1 cellular context compared by ENCODE assay signal in the genomic region with DNA sequence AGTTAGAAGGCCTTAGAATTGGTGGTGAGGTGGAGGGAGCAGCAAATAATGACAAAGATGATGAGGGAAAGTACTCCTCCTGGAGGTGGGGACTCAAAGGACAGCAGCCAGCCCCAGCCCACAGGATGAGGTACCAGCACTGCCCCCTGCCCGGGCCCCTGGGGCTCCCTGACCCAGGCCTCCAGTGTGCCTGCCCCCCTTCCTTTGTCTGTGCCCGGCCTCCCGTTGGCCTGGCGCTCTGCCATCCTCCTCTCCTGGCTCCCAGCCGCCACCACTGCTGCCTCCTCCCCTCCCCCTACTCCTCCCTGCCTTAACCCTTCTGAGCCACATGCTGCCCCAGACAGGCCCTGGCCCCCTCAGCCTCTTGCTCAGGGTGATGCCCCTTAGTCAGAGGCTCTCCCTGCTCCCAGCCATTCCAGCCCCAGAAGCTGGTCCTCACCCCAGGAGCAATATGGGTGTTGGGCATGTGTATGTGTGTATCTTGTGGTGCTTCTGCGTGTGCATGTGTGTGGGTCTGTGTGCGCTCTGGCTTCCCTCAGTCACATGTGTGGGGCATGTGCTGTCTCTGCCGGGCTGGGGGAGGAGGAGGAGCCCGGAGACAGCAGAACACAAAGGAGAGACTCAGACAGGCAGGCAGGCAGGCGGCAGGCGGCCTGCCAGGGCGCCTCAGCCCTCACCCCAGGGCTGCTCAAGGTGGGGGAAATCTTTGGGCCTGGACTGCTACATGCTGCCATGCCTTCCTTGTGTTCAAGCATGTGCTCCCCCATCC.
A peak's percentile ranks its signal among the peaks of the same experiment; 100 is the strongest.
TF ChIP-seq lines count a peak whose summit lies in the region.

No MANE protein-coding gene starts in this region.

TF ChIP-seq in HepG2, 621 proteins besides CTCF, POLR2A, EP300 and RAD21 (continued from another document and continues in another):
- TF ChIP-seq, protein P1, sequence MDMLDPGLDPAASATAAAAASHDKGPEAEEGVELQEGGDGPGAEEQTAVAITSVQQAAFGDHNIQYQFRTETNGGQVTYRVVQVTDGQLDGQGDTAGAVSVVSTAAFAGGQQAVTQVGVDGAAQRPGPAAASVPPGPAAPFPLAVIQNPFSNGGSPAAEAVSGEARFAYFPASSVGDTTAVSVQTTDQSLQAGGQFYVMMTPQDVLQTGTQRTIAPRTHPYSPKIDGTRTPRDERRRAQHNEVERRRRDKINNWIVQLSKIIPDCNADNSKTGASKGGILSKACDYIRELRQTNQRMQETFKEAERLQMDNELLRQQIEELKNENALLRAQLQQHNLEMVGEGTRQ (IDR thresholded peaks at IDR 0.05; ENCODE audit: low read depth, low read length) = no peak
- TF ChIP-seq, protein P1 (CRISPR knock-in tag; IDR thresholded peaks at IDR 0.05; ENCODE audit: borderline replicate concordance) = no peak
- TF ChIP-seq, protein P2, sequence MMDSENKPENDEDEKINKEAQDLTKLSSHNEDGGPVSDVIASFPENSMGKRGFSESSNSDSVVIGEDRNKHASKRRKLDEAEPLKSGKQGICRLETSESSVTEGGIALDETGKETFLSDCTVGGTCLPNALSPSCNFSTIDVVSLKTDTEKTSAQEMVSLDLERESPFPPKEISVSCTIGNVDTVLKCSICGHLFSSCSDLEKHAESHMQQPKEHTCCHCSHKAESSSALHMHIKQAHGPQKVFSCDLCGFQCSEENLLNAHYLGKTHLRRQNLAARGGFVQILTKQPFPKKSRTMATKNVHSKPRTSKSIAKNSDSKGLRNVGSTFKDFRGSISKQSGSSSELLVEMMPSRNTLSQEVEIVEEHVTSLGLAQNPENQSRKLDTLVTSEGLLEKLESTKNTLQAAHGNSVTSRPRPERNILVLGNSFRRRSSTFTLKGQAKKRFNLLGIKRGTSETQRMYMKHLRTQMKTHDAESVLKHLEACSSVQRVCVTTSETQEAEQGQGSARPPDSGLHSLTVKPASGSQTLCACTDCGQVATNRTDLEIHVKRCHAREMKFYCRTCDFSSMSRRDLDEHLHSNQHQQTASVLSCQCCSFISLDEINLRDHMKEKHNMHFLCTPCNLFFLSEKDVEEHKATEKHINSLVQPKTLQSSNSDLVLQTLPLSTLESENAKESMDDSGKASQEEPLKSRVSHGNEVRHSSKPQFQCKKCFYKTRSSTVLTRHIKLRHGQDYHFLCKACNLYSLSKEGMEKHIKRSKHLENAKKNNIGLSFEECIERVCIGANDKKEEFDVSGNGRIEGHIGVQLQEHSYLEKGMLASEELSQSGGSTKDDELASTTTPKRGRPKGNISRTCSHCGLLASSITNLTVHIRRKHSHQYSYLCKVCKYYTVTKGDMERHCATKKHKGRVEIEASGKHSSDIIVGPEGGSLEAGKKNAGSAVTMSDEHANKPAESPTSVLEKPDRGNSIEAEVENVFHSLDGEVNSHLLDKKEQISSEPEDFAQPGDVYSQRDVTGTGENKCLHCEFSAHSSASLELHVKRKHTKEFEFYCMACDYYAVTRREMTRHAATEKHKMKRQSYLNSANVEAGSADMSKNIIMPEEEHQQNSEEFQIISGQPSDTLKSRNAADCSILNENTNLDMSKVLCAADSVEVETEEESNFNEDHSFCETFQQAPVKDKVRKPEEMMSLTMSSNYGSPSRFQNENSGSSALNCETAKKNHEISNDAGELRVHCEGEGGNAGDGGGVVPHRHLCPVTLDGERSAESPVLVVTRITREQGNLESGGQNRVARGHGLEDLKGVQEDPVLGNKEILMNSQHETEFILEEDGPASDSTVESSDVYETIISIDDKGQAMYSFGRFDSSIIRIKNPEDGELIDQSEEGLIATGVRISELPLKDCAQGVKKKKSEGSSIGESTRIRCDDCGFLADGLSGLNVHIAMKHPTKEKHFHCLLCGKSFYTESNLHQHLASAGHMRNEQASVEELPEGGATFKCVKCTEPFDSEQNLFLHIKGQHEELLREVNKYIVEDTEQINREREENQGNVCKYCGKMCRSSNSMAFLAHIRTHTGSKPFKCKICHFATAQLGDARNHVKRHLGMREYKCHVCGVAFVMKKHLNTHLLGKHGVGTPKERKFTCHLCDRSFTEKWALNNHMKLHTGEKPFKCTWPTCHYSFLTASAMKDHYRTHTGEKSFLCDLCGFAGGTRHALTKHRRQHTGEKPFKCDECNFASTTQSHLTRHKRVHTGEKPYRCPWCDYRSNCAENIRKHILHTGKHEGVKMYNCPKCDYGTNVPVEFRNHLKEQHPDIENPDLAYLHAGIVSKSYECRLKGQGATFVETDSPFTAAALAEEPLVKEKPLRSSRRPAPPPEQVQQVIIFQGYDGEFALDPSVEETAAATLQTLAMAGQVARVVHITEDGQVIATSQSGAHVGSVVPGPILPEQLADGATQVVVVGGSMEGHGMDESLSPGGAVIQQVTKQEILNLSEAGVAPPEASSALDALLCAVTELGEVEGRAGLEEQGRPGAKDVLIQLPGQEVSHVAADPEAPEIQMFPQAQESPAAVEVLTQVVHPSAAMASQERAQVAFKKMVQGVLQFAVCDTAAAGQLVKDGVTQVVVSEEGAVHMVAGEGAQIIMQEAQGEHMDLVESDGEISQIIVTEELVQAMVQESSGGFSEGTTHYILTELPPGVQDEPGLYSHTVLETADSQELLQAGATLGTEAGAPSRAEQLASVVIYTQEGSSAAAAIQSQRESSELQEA (CRISPR knock-in tag; IDR thresholded peaks at IDR 0.05; ENCODE audit: not compliant biosample characterization) = no peak
- TF ChIP-seq, protein P3, sequence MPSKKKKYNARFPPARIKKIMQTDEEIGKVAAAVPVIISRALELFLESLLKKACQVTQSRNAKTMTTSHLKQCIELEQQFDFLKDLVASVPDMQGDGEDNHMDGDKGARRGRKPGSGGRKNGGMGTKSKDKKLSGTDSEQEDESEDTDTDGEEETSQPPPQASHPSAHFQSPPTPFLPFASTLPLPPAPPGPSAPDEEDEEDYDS (CRISPR knock-in tag; IDR thresholded peaks at IDR 0.05) = no peak
- no peak for TF ChIP-seq ZNF616 (CRISPR knock-in tag; IDR thresholded peaks at IDR 0.05; ENCODE audit: low read depth)
- no peak for TF ChIP-seq ZNF761 (CRISPR knock-in tag; conservative IDR thresholded peaks at IDR 0.05)
- no peak for TF ChIP-seq SCMH1 (CRISPR knock-in tag; IDR thresholded peaks at IDR 0.05; ENCODE audit: borderline replicate concordance)
- peak; percentile 5; the same call in 1 of the 2 replicates for TF ChIP-seq YEATS4 (CRISPR knock-in tag; IDR thresholded peaks at IDR 0.05; ENCODE audit: borderline replicate concordance)
- no peak for TF ChIP-seq SMARCE1 (IDR thresholded peaks at IDR 0.05; ENCODE audit: borderline replicate concordance)
- no peak for TF ChIP-seq SIX4 (CRISPR knock-in tag; IDR thresholded peaks at IDR 0.05)
- TF ChIP-seq IKZF1 (IDR thresholded peaks at IDR 0.05) = no peak
- TF ChIP-seq, protein P4, sequence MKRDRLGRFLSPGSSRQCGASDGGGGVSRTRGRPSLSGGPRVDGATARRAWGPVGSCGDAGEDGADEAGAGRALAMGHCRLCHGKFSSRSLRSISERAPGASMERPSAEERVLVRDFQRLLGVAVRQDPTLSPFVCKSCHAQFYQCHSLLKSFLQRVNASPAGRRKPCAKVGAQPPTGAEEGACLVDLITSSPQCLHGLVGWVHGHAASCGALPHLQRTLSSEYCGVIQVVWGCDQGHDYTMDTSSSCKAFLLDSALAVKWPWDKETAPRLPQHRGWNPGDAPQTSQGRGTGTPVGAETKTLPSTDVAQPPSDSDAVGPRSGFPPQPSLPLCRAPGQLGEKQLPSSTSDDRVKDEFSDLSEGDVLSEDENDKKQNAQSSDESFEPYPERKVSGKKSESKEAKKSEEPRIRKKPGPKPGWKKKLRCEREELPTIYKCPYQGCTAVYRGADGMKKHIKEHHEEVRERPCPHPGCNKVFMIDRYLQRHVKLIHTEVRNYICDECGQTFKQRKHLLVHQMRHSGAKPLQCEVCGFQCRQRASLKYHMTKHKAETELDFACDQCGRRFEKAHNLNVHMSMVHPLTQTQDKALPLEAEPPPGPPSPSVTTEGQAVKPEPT (CRISPR knock-in tag; IDR thresholded peaks at IDR 0.05; ENCODE audit: low read depth) = no peak
- TF ChIP-seq, protein P5, sequence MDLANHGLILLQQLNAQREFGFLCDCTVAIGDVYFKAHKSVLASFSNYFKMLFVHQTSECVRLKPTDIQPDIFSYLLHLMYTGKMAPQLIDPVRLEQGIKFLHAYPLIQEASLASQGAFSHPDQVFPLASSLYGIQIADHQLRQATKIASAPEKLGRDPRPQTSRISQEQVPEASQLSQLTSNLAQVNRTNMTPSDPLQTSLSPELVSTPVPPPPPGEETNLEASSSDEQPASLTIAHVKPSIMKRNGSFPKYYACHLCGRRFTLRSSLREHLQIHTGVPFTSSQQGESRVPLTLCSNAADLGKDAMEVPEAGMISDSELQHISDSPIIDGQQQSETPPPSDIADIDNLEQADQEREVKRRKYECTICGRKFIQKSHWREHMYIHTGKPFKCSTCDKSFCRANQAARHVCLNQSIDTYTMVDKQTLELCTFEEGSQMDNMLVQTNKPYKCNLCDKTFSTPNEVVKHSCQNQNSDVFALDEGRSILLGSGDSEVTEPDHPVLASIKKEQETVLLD (CRISPR knock-in tag; IDR thresholded peaks at IDR 0.05; ENCODE audit: low read depth) = no peak
- no peak for TF ChIP-seq CHCHD3 (CRISPR knock-in tag; IDR thresholded peaks at IDR 0.05)
- TF ChIP-seq ZNF3 (CRISPR knock-in tag; IDR thresholded peaks at IDR 0.05) = no peak
- TF ChIP-seq ZSCAN29 (CRISPR knock-in tag; conservative IDR thresholded peaks at IDR 0.05) = no peak
- no peak for TF ChIP-seq ZNF775 (CRISPR knock-in tag; IDR thresholded peaks at IDR 0.05; ENCODE audit: borderline replicate concordance)
- no peak for TF ChIP-seq ZNF484 (CRISPR knock-in tag; IDR thresholded peaks at IDR 0.05; ENCODE audit: borderline replicate concordance, low read depth)
- TF ChIP-seq, protein P6, sequence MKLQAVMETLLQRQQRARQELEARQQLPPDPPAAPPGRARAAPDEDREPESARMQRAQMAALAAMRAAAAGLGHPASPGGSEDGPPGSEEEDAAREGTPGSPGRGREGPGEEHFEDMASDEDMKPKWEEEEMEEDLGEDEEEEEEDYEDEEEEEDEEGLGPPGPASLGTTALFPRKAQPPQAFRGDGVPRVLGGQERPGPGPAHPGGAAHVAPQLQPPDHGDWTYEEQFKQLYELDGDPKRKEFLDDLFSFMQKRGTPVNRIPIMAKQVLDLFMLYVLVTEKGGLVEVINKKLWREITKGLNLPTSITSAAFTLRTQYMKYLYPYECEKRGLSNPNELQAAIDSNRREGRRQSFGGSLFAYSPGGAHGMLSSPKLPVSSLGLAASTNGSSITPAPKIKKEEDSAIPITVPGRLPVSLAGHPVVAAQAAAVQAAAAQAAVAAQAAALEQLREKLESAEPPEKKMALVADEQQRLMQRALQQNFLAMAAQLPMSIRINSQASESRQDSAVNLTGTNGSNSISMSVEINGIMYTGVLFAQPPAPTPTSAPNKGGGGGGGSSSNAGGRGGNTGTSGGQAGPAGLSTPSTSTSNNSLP (IDR thresholded peaks at IDR 0.05; ENCODE audit: low read depth, low read length) = no peak
- no peak for TF ChIP-seq SOX13 (IDR thresholded peaks at IDR 0.05)
- peak in 1 of 2 experiments; percentile 65; a peak in 2 of 4 replicates for TF ChIP-seq SOX13 (CRISPR knock-in tag; conservative IDR thresholded peaks at IDR 0.05 in 1 of 2, IDR thresholded peaks at IDR 0.05 in 1 of 2)
- TF ChIP-seq, protein P7, sequence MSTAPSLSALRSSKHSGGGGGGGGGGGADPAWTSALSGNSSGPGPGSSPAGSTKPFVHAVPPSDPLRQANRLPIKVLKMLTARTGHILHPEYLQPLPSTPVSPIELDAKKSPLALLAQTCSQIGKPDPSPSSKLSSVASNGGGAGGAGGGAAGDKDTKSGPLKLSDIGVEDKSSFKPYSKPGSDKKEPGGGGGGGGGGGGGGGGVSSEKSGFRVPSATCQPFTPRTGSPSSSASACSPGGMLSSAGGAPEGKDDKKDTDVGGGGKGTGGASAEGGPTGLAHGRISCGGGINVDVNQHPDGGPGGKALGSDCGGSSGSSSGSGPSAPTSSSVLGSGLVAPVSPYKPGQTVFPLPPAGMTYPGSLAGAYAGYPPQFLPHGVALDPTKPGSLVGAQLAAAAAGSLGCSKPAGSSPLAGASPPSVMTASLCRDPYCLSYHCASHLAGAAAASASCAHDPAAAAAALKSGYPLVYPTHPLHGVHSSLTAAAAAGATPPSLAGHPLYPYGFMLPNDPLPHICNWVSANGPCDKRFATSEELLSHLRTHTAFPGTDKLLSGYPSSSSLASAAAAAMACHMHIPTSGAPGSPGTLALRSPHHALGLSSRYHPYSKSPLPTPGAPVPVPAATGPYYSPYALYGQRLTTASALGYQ (CRISPR knock-in tag; IDR thresholded peaks at IDR 0.05) = no peak
- TF ChIP-seq, protein P8, sequence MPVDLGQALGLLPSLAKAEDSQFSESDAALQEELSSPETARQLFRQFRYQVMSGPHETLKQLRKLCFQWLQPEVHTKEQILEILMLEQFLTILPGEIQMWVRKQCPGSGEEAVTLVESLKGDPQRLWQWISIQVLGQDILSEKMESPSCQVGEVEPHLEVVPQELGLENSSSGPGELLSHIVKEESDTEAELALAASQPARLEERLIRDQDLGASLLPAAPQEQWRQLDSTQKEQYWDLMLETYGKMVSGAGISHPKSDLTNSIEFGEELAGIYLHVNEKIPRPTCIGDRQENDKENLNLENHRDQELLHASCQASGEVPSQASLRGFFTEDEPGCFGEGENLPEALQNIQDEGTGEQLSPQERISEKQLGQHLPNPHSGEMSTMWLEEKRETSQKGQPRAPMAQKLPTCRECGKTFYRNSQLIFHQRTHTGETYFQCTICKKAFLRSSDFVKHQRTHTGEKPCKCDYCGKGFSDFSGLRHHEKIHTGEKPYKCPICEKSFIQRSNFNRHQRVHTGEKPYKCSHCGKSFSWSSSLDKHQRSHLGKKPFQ (CRISPR knock-in tag; IDR thresholded peaks at IDR 0.05; ENCODE audit: insufficient replicate concordance) = no peak
- TF ChIP-seq TBX3 (IDR thresholded peaks at IDR 0.05; ENCODE audit: borderline replicate concordance) = no peak
- no peak for TF ChIP-seq KDM1A (CRISPR knock-in tag; IDR thresholded peaks at IDR 0.05)
- no peak for TF ChIP-seq RXRA (CRISPR knock-in tag; IDR thresholded peaks at IDR 0.05)
- TF ChIP-seq ZNF33A (CRISPR knock-in tag; IDR thresholded peaks at IDR 0.05; ENCODE audit: borderline replicate concordance) = no peak
- TF ChIP-seq NONO (IDR thresholded peaks at IDR 0.05) = no peak
- TF ChIP-seq NONO (CRISPR knock-in tag; conservative IDR thresholded peaks at IDR 0.05) = no peak
- no peak for TF ChIP-seq ZNF550 (CRISPR knock-in tag; IDR thresholded peaks at IDR 0.05; ENCODE audit: borderline replicate concordance)
- TF ChIP-seq, protein P9, sequence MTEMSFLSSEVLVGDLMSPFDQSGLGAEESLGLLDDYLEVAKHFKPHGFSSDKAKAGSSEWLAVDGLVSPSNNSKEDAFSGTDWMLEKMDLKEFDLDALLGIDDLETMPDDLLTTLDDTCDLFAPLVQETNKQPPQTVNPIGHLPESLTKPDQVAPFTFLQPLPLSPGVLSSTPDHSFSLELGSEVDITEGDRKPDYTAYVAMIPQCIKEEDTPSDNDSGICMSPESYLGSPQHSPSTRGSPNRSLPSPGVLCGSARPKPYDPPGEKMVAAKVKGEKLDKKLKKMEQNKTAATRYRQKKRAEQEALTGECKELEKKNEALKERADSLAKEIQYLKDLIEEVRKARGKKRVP (CRISPR knock-in tag; IDR thresholded peaks at IDR 0.05) = no peak
- 0 out of 2 replicates have a peak, but pooled peaks have one; percentile 22 for TF ChIP-seq GFI1 (CRISPR knock-in tag; IDR thresholded peaks at IDR 0.05; ENCODE audit: borderline replicate concordance)
- TF ChIP-seq HES4 (CRISPR knock-in tag; IDR thresholded peaks at IDR 0.05; ENCODE audit: borderline replicate concordance) = no peak
